12 cellular contexts compared by ENCODE assay signal in genomic region chr3:55489804-55490132, GRCh38. TPM values are rescaled to one million over a fixed set of nuclear protein-coding genes. Genes with fewer than 3 reads are reported as not detected.
DNase-seq lines count a peak whose midpoint lies in the region; ATAC-seq and TF ChIP-seq lines count a peak whose summit lies in the region.
"Had no signal": no experiment of that assay in that cellular context is flagged by ENCODE, and none has a peak within 500 bp of the region (broad histone marks: within the 10 kb centered on the region; RNA-seq: fewer than 3 reads in every experiment).

No MANE protein-coding gene starts in this region.

- H3K18ac ChIP-seq in trophoblast cell (ENCODE audit: low read length) = no peak overlapping the region

- H3K27ac ChIP-seq in GM23338 (ENCODE audit: low read depth) = no peak overlapping the region
- H3K27ac ChIP-seq in trophoblast cell (ENCODE audit: low read depth, low read length) = peak overlapping the region; percentile 29

- H2AK5ac ChIP-seq in trophoblast cell (ENCODE audit: low read length) = no peak overlapping the region

- no peaks in the 10 kb centered on the region for H3K79me2 ChIP-seq in GM23338 (replicated peaks; ENCODE audit: insufficient read depth)
- H3K79me2 ChIP-seq in trophoblast cell (ENCODE audit: control insufficient read depth, insufficient read depth, low read length, poor library complexity) = peaks cover 26% of the 10 kb centered on the region

- peaks cover 59% of the 10 kb centered on the region for H3K27me3 Mint-ChIP-seq in GM23338 (ENCODE audit: insufficient read depth, low read depth, poor library complexity)

- H3K4me3 ChIP-seq in GM23338 = peak overlapping the region; percentile 93
- peak overlapping the region; percentile 33 for H3K4me3 ChIP-seq in trophoblast cell (ENCODE audit: low read depth, low read length)
- H3K4me3 ChIP-seq: PC-9 had no signal

- no peak overlapping the region for H2BK5ac ChIP-seq in trophoblast cell (ENCODE audit: low read depth, low read length, poor library complexity)

- no peak overlapping the region for H3K23ac ChIP-seq in trophoblast cell (ENCODE audit: low read length)

- peaks cover 25% of the 10 kb centered on the region for H3K4me1 Mint-ChIP-seq in GM23338

- no peaks in the 10 kb centered on the region for H4K20me1 ChIP-seq in GM23338 (replicated peaks; ENCODE audit: insufficient read depth)

- H3K9me2 ChIP-seq in GM23338 (ENCODE audit: insufficient read depth) = no peaks in the 10 kb centered on the region

- H3K4me1 ChIP-seq in GM23338 (ENCODE audit: insufficient read depth) = peaks cover 21% of the 10 kb centered on the region
- H3K4me1 ChIP-seq in trophoblast cell (ENCODE audit: control insufficient read depth in 1 of 2, insufficient read depth in 2 of 2, low read length in 2 of 2) = peaks cover 14 to 26% of the 10 kb centered on the region in 2 experiments

- ATAC-seq in GM23338 = peak; percentile 12
- ATAC-seq: stimulated activated effector memory CD8-positive, alpha-beta T cell treated with anti-CD3 and anti-CD28 coated beads, Interleukin-12 subunit alpha, Interleukin-12 subunit beta, amount 100 ng/mL, for 72 hours had no signal

- H2BK12ac ChIP-seq in trophoblast cell (ENCODE audit: low read length) = peak overlapping the region; percentile 34

- peak overlapping the region; percentile 100 for H3K4me2 ChIP-seq in GM23338
- H3K4me2 ChIP-seq in trophoblast cell (ENCODE audit: low read length) = peak overlapping the region; percentile 97

- H3K9ac ChIP-seq in trophoblast cell (ENCODE audit: low read length) = no peak overlapping the region

- no peak overlapping the region for H3K27ac Mint-ChIP-seq in GM23338
- H3K27ac Mint-ChIP-seq: activated naive CD4-positive, alpha-beta T cell treated with anti-CD3 and anti-CD28 coated beads, Interleukin-2, amount 10 ng/mL, durations not matched to agents 7 days and 5 days; stimulated activated effector memory CD8-positive, alpha-beta T cell treated with anti-CD3 and anti-CD28 coated beads, Interleukin-12 subunit alpha, Interleukin-12 subunit beta, amount 100 ng/mL, for 72 hours had no signal

- peak overlapping the region; percentile 82 for H3K4me3 Mint-ChIP-seq in GM23338
- H3K4me3 Mint-ChIP-seq: stimulated activated effector memory CD8-positive, alpha-beta T cell treated with anti-CD3 and anti-CD28 coated beads, Interleukin-12 subunit alpha, Interleukin-12 subunit beta, amount 100 ng/mL, for 72 hours had no signal

- DNase-seq in GM23338 (ENCODE audit: low spot score) (peak; percentile 76), RPMI7951 (ENCODE audit: low read depth) (peak; percentile 82), glomerular visceral epithelial cell (ENCODE audit: extremely low spot score) (peak; percentile 66), trophoblast cell (peak in 1 of 2 donors; percentile 27), NCI-H187 treated with DMSO at 0.1 percent for 48 hours (lab: John Stamatoyannopoulos, UW) (no peak), putamen (ENCODE audit: low spot score) (no peak), midbrain (lab: John Stamatoyannopoulos, UW) (no peak), GM03348 (ENCODE audit: low spot score) (no peak)
- DNase-seq: activated naive CD4-positive, alpha-beta T cell treated with anti-CD3 and anti-CD28 coated beads, Interleukin-2, amount 10 ng/mL, durations not matched to agents 7 days and 5 days; NCI-H1048 had no signal

- H3K79me1 ChIP-seq in trophoblast cell (ENCODE audit: low read length) = peaks cover 40% of the 10 kb centered on the region

- H3K14ac ChIP-seq in trophoblast cell (ENCODE audit: low read length) = peak overlapping the region; percentile 65

- TF ChIP-seq CTCF in GM23338 (conservative IDR thresholded peaks at IDR 0.05; ENCODE audit: low read depth in 2 of 2) = no peak

- no peak overlapping the region for H4K12ac ChIP-seq in trophoblast cell (ENCODE audit: low read depth, low read length)

- H2AFZ ChIP-seq in GM23338 = peak overlapping the region; percentile 88
- H2AFZ ChIP-seq in trophoblast cell (ENCODE audit: insufficient read depth, low read length, poor library complexity) = peak overlapping the region; percentile 12
- H2AFZ ChIP-seq: PC-9 had no signal

- H3K27me3 ChIP-seq in GM23338 (ENCODE audit: insufficient read depth) = peaks cover 77% of the 10 kb centered on the region
- H3K27me3 ChIP-seq in trophoblast cell (ENCODE audit: insufficient read depth, low read length) = no peaks in the 10 kb centered on the region

- H3K36me3 ChIP-seq in GM23338 (ENCODE audit: insufficient read depth) (no peaks in the 10 kb centered on the region), trophoblast cell (ENCODE audit: control insufficient read depth in 1 of 2, insufficient read depth in 2 of 2, low read length in 2 of 2) (no peaks in the 10 kb centered on the region)

- no peaks in the 10 kb centered on the region for H3K9me3 ChIP-seq in trophoblast cell (ENCODE audit: insufficient read depth, low read depth, low read length)

- H4K8ac ChIP-seq in trophoblast cell (ENCODE audit: low read depth, low read length) = peak overlapping the region; percentile 34

- no peak overlapping the region for H2BK120ac ChIP-seq in trophoblast cell (ENCODE audit: insufficient read depth, low read length, poor library complexity)

- H3K9me3 Mint-ChIP-seq in GM23338 = no peaks in the 10 kb centered on the region
- H3K9me3 Mint-ChIP-seq: activated naive CD4-positive, alpha-beta T cell treated with anti-CD3 and anti-CD28 coated beads, Interleukin-2, amount 10 ng/mL, durations not matched to agents 7 days and 5 days; stimulated activated effector memory CD8-positive, alpha-beta T cell treated with anti-CD3 and anti-CD28 coated beads, Interleukin-12 subunit alpha, Interleukin-12 subunit beta, amount 100 ng/mL, for 72 hours had no signal

- no peak overlapping the region for H3K4ac ChIP-seq in trophoblast cell (ENCODE audit: low read depth, low read length)

- H3F3A ChIP-seq in GM23338 (replicated peaks; ENCODE audit: low read depth) = peaks cover 7% of the 10 kb centered on the region

- H4K91ac ChIP-seq in trophoblast cell (ENCODE audit: low read depth, low read length) = no peak overlapping the region

- no peaks in the 10 kb centered on the region for H3K36me3 Mint-ChIP-seq in GM23338 (ENCODE audit: low read depth)
- H3K36me3 Mint-ChIP-seq: stimulated activated effector memory CD8-positive, alpha-beta T cell treated with anti-CD3 and anti-CD28 coated beads, Interleukin-12 subunit alpha, Interleukin-12 subunit beta, amount 100 ng/mL, for 72 hours had no signal

- WGBS in trophoblast cell (ENCODE audit: extremely low coverage, insufficient coverage, insufficient read length) = no CpG with 5 or more reads among the region's 17 CpGs

TF ChIP-seq in GM23338, 12 proteins besides CTCF, POLR2A, EP300 and RAD21:
- TF ChIP-seq ETS1 (IDR thresholded peaks at IDR 0.05) (no peak), EZH2 (IDR thresholded peaks at IDR 0.05; ENCODE audit: low read depth, unreplicated experiment) (peak; percentile 74)

RNA-seq across cellular contexts. Expression of gene WNT5A, which starts 2.7 kb away (rescaled TPM):
- 2.2 and 4.0 TPM in 2 replicates for total RNA-seq in GM23338 (2014; rRNA removed; shearing (Covaris generic))
- 0.53 and 0.82 TPM in 2 replicates for polyA plus RNA-seq in GM23338 (2016; fragmentation: Nextera tagmentation; extraction: Ambion mirVana)
- 193 and 213 TPM in 2 replicates for total RNA-seq in RPMI7951 (2014; rRNA removed; shearing (Covaris generic))
- 23.1 and 23.3 TPM in 2 replicates for polyA plus RNA-seq in trophoblast cell (2013)

Comparison
In these comparisons a context has a peak if more than half of its experiments do, and no peak if none do; other contexts are left out.
1. DNase-seq: peak in GM23338 (single experiment), RPMI7951 (single experiment) and glomerular visceral epithelial cell (single experiment); none in NCI-H187 treated with DMSO at 0.1 percent for 48 hours (single experiment), putamen (single experiment), midbrain (single experiment) and GM03348 (single experiment).
2. RNA of gene WNT5A, which starts 2.7 kb away (total RNA-seq): 193 to 213 TPM in RPMI7951; 2.2 to 4.0 TPM in GM23338; every median in the first group is over 10 times any median in the second.